Comparison of ENCODE assay signal across 30 cellular contexts in genomic region chr7:30950197-30950596, GRCh38. TPM values are rescaled to one million over a fixed set of nuclear protein-coding genes. Genes with fewer than 3 reads are reported as not detected.
"Had no signal": no experiment of that assay in that cellular context is flagged by ENCODE, and none has a peak within 500 bp of the region (broad histone marks: within the 10 kb centered on the region; RNA-seq: fewer than 3 reads in every experiment).

No MANE protein-coding gene starts in this region.

- ATAC-seq: left cardiac atrium; left lung; lower lobe of right lung; naive thymus-derived CD4-positive, alpha-beta T cell; natural killer cell treated with Interleukin-12 subunit alpha and Interleukin-12 subunit beta and Interleukin-15 and Interleukin-18, amount 100 ng/mL, for 72 hours; right lobe of liver; stimulated activated naive B cell treated with anti-CD40 and anti-IgM and Interleukin-4, amounts not matched to agents 10 μg/mL and 1 μg/mL and 100 μg/mL, for 72 hours; stimulated activated naive CD8-positive, alpha-beta T cell treated with anti-CD3 and anti-CD28 coated beads, Interleukin-15, Interleukin-2, amounts not matched to agents 100 U/mL and 50 U/mL, for 24 hours had no signal

- H3K4me3 Mint-ChIP-seq: naive thymus-derived CD4-positive, alpha-beta T cell; natural killer cell treated with Interleukin-12 subunit alpha and Interleukin-12 subunit beta and Interleukin-15 and Interleukin-18, amount 100 ng/mL, for 72 hours; stimulated activated naive B cell treated with anti-CD40 and anti-IgM and Interleukin-4, amounts not matched to agents 10 μg/mL and 1 μg/mL and 100 μg/mL, for 72 hours had no signal

- H3K4me1 Mint-ChIP-seq: naive thymus-derived CD4-positive, alpha-beta T cell; stimulated activated naive B cell treated with anti-CD40 and anti-IgM and Interleukin-4, amounts not matched to agents 10 μg/mL and 1 μg/mL and 100 μg/mL, for 72 hours had no signal

- DNase-seq: hippocampal formation; kidney glomerular epithelial cell; left cardiac atrium; left lung; lower lobe of right lung; mammary epithelial cell; mesenchymal stem cell; naive thymus-derived CD4-positive, alpha-beta T cell; ovary; right lobe of liver; stimulated activated CD4-positive, alpha-beta T cell treated with anti-CD3 and anti-CD28 coated beads, Interleukin-12 subunit alpha, Interleukin-12 subunit beta, amount 100 ng/mL, for 4 hours; stimulated activated CD4-positive, alpha-beta T cell treated with anti-CD3 and anti-CD28 coated beads, Interleukin-15, amount 100 ng/mL, for 24 hours; stimulated activated CD4-positive, alpha-beta T cell treated with anti-CD3 and anti-CD28 coated beads, Interleukin-2, amount 100 ng/mL, for 24 hours; stimulated activated CD4-positive, alpha-beta T cell treated with anti-CD3 and anti-CD28 coated beads, Interleukin-4, amount 100 ng/mL, for 1 hour; stimulated activated naive B cell treated with anti-CD40 and anti-IgM and Interleukin-4, amounts not matched to agents 10 μg/mL and 1 μg/mL and 100 μg/mL, for 72 hours; stimulated activated naive CD8-positive, alpha-beta T cell treated with anti-CD3 and anti-CD28 coated beads, Interleukin-15, Interleukin-2, amounts not matched to agents 100 U/mL and 50 U/mL, for 24 hours; stomach; testis; thyroid gland; transverse colon; upper lobe of left lung had no signal

- H3K36me3 Mint-ChIP-seq: naive thymus-derived CD4-positive, alpha-beta T cell; stimulated activated naive B cell treated with anti-CD40 and anti-IgM and Interleukin-4, amounts not matched to agents 10 μg/mL and 1 μg/mL and 100 μg/mL, for 72 hours had no signal

- H3K27ac Mint-ChIP-seq: naive thymus-derived CD4-positive, alpha-beta T cell; natural killer cell treated with Interleukin-12 subunit alpha and Interleukin-12 subunit beta and Interleukin-15 and Interleukin-18, amount 100 ng/mL, for 72 hours; progenitor cell of endocrine pancreas; stimulated activated naive B cell treated with anti-CD40 and anti-IgM and Interleukin-4, amounts not matched to agents 10 μg/mL and 1 μg/mL and 100 μg/mL, for 72 hours had no signal

RNA-seq across cellular contexts. Expression of gene GHRHR, which starts 13.6 kb away (rescaled TPM):
- total RNA-seq: left cardiac atrium; left lung; lower lobe of right lung; mammary epithelial cell; mononuclear cell; naive thymus-derived CD4-positive, alpha-beta T cell; natural killer cell treated with Interleukin-12 subunit alpha and Interleukin-12 subunit beta and Interleukin-15 and Interleukin-18, amount 100 ng/mL, for 72 hours; omental fat pad; ovary; progenitor cell of endocrine pancreas; pulmonary artery endothelial cell; renal cortical epithelial cell; right atrium auricular region; stomach; transverse colon; urinary bladder; vagina had no signal
